ENCODE assay signal across 21 cellular contexts in the genomic region with DNA sequence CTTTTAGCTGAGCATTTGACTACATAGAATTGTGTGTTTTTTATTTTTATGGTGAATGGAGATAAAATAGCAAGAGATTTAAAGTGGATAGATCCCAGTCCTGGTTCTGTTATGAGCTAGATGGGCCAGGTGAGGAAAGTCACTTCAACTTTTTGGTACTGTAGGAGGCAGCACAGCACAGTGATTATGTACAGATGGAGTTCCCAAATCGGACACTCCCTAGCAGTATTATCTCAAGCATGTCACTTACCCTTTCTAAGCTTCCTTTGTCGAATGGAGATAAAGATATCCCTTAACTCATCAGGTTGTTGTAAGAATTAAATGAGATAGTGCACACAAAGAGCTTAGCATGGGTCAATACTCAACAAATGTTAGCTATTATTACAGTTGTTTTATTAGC. TPM values are rescaled to one million over a fixed set of nuclear protein-coding genes. Genes with fewer than 3 reads are reported as not detected.
A peak's percentile ranks its signal among the peaks of the same experiment; 100 is the strongest.
DNase-seq lines count a peak whose midpoint lies in the region; ATAC-seq, FAIRE-seq and TF ChIP-seq lines count a peak whose summit lies in the region.
"Had no signal": no experiment of that assay in that cellular context is flagged by ENCODE, and none has a peak within 500 bp of the region (broad histone marks: within the 10 kb centered on the region; RNA-seq: fewer than 3 reads in every experiment).

No MANE protein-coding gene starts in this region.

- TF ChIP-seq POLR2A in HepG2 (IDR thresholded peaks at IDR 0.05; ENCODE audit: insufficient read depth in 1 of 2, low read depth in 2 of 2, low read length in 2 of 2) (no peak), K562 (conservative IDR thresholded peaks at IDR 0.05) (no peak)

- TF ChIP-seq EP300 in HepG2 (IDR thresholded peaks at IDR 0.05; ENCODE audit: low read depth in 2 of 2, low read length in 2 of 2): no peak
- no peak for TF ChIP-seq EP300 in HepG2 (CRISPR knock-in tag; IDR thresholded peaks at IDR 0.05; ENCODE audit: borderline replicate concordance)
- no peak for TF ChIP-seq EP300 in K562 (IDR thresholded peaks at IDR 0.05; ENCODE audit: low read length)

- TF ChIP-seq RAD21 in liver (IDR thresholded peaks at IDR 0.05): peak; percentile 15 to 40
- TF ChIP-seq RAD21 in HepG2 (CRISPR knock-in tag; IDR thresholded peaks at IDR 0.05): no peak
- peak; percentile 48 to 63 for TF ChIP-seq RAD21 in K562 (CRISPR knock-in tag; conservative IDR thresholded peaks at IDR 0.05 in 1 of 2, IDR thresholded peaks at IDR 0.05 in 1 of 2)

- intact Hi-C loops in HepG2 (cut with micrococcal nuclease; ENCODE audit: unreplicated experiment): no loop called here
- intact Hi-C loops in K562 (cut with micrococcal nuclease): loop anchor here (1.0 kb wide), 1 partner anchor 59 kb away; no protein-coding TSS in a partner anchor
- intact Hi-C loops in Right ventricle myocardium superior (cut with DNase I): no loop called here

- H3K9ac ChIP-seq in liver (ENCODE audit: low read depth in 1 of 2, low read length in 2 of 2): no peak overlapping the region
- H3K9ac ChIP-seq in HepG2 (ENCODE audit: insufficient read depth, low read depth, low read length): no peak overlapping the region
- H3K9ac ChIP-seq in K562 (ENCODE audit: insufficient read depth in 1 of 2, low read depth in 2 of 2, low read length in 2 of 2): no peak overlapping the region

- H3K27me3 ChIP-seq in liver (ENCODE audit: control insufficient read depth in 4 of 4, insufficient read depth in 4 of 4, low read length in 3 of 4) (no peaks in the 10 kb centered on the region), HepG2 (ENCODE audit: control insufficient read depth in 1 of 2, insufficient read depth in 2 of 2, low read length in 2 of 2) (peaks cover 2 to 16% of the 10 kb centered on the region in 2 experiments; a peak in 4 of 5 replicates), K562 (ENCODE audit: control insufficient read depth in 2 of 2, insufficient read depth in 2 of 2, low read length in 2 of 2) (no peaks in the 10 kb centered on the region)

- no peak overlapping the region for H3K4me3 ChIP-seq in liver (ENCODE audit: low read depth in 1 of 3, low read length in 3 of 3)
- H3K4me3 ChIP-seq in HepG2 (replicated peaks in 1 of 3; ENCODE audit: insufficient read depth in 1 of 3, low read depth in 2 of 3, low read length in 3 of 3): no peak overlapping the region
- no peak overlapping the region for H3K4me3 ChIP-seq in K562

- ATAC-seq in HepG2 (no peak), K562 (peak; percentile 58), Right ventricle myocardium superior (ENCODE audit: poor library complexity) (no peak)

- H3K27ac ChIP-seq in liver (ENCODE audit: low read depth in 1 of 2, low read length in 2 of 2) (no peak overlapping the region), HepG2 (ENCODE audit: extremely low read length, insufficient read depth, low read length) (no peak overlapping the region), K562 (ENCODE audit: extremely low read depth, low read depth, low read length) (no peak overlapping the region)

- POLR2A ChIA-PET in HepG2 (lab: Yijun Ruan, JAX) (no interaction called here), K562 (lab: Yijun Ruan, JAX) (interaction anchor here (1.0 to 1.4 kb wide), 2 partner anchors 16 to 25 kb away, joined by 3 to 4 read pairs; no protein-coding TSS in a partner anchor)

- H4K20me1 ChIP-seq in HepG2 (ENCODE audit: insufficient read depth, low read length): no peaks in the 10 kb centered on the region
- 0 out of 2 replicates have a peak, but pooled peaks cover 3% of the 10 kb centered on the region for H4K20me1 ChIP-seq in K562 (replicated peaks; ENCODE audit: control insufficient read depth, insufficient read depth, low read length)

- peaks cover 0 to 9% (median 3%) of the 10 kb centered on the region in 4 donors for H3K4me1 ChIP-seq in liver (ENCODE audit: control insufficient read depth in 4 of 4, insufficient read depth in 4 of 4, low read length in 3 of 4)
- H3K4me1 ChIP-seq in HepG2 (ENCODE audit: insufficient read depth, low read length): peaks cover under 1% of the 10 kb centered on the region; the same call in 1 of the 2 replicates
- H3K4me1 ChIP-seq in K562 (replicated peaks in 1 of 2; ENCODE audit: control insufficient read depth in 2 of 2, insufficient read depth in 2 of 2, low read length in 2 of 2): peaks cover 10 to 20% of the 10 kb centered on the region in 2 experiments; a peak in 4 of 5 replicates

- no peak overlapping the region for H3K27ac Mint-ChIP-seq in nephron progenitor cell
- H3K27ac Mint-ChIP-seq: CD4-positive, alpha-beta T cell; HFFc6 had no signal

- no peak for FAIRE-seq in HepG2 (lab: Jason Lieb, UNC)
- no peak for FAIRE-seq in K562 (lab: Jason Lieb, UNC)
- FAIRE-seq: A204.1, GM12891 had no signal

- no peaks in the 10 kb centered on the region for H3K79me2 ChIP-seq in HepG2 (ENCODE audit: insufficient read depth, low read length)
- peaks cover 42% of the 10 kb centered on the region for H3K79me2 ChIP-seq in K562 (ENCODE audit: control insufficient read depth, insufficient read depth, low read length)

- no peak overlapping the region for H3K4me3 Mint-ChIP-seq in nephron progenitor cell
- H3K4me3 Mint-ChIP-seq: CD4-positive, alpha-beta T cell; HFFc6 had no signal

- peaks cover 4% of the 10 kb centered on the region for H3K9me3 Mint-ChIP-seq in nephron progenitor cell
- H3K9me3 Mint-ChIP-seq: CD4-positive, alpha-beta T cell; HFFc6 had no signal

- no TSS peak for BruUV-seq in HepG2 (replicated peaks; lab: Mats Ljungman, UMichigan)
- no TSS peak for BruUV-seq in K562 (replicated peaks; lab: Mats Ljungman, UMichigan)

- TF ChIP-seq CTCF in liver (IDR thresholded peaks at IDR 0.05; ENCODE audit: low read depth, low read length, missing input control) (peak; percentile 1), HepG2 (CRISPR knock-in tag; IDR thresholded peaks at IDR 0.05) (no peak), K562 (IDR thresholded peaks at IDR 0.05 in 2 of 3, conservative IDR thresholded peaks at IDR 0.05 in 1 of 3; ENCODE audit: insufficient read depth in 2 of 3, low read depth in 1 of 3, low read length in 3 of 3) (peak; percentile 30 to 48 (median 34); a peak in 5 of 6 replicates), nephron progenitor cell (IDR thresholded peaks at IDR 0.05) (no peak)

- 66% methylated on average over 2 of the region's 2 CpGs for WGBS in liver
- 11% methylated on average over 2 of the region's 2 CpGs for WGBS in HepG2 (ENCODE audit: low lambda C conversion rate)
- 0% methylated on average over 2 of the region's 2 CpGs for WGBS in K562 (ENCODE audit: insufficient coverage, low coverage, missing lambda C conversion rate)

- H2AFZ ChIP-seq in HepG2 (ENCODE audit: low read length): no peak overlapping the region
- no peak overlapping the region for H2AFZ ChIP-seq in K562 (ENCODE audit: low read depth, low read length)

- no peaks in the 10 kb centered on the region for H3K9me3 ChIP-seq in liver (ENCODE audit: control insufficient read depth in 4 of 4, low read length in 3 of 4)
- H3K9me3 ChIP-seq in HepG2 (ENCODE audit: low read length): no peaks in the 10 kb centered on the region
- H3K9me3 ChIP-seq in K562 (replicated peaks; ENCODE audit: control insufficient read depth, insufficient read depth, low read depth, low read length): no peaks in the 10 kb centered on the region
- H3K9me3 ChIP-seq: Caco-2 had no signal

- H3K9me1 ChIP-seq in K562 (ENCODE audit: control insufficient read depth, insufficient read depth, low read length): no peaks in the 10 kb centered on the region

- no peak overlapping the region for H3K4me2 ChIP-seq in HepG2 (ENCODE audit: low read depth, low read length)
- H3K4me2 ChIP-seq in K562 (ENCODE audit: insufficient read depth, low read length): no peak overlapping the region

- CTCF ChIA-PET in HepG2 (lab: Yijun Ruan, JAX; ENCODE audit: low intra/inter-chr PET ratio, low total read pairs) (no interaction called here), K562 (lab: Yijun Ruan, JAX; ENCODE audit: low intra/inter-chr PET ratio) (interaction anchor here (1.4 kb wide), 1 partner anchor 59 kb away, joined by 9 read pairs; no protein-coding TSS in a partner anchor)

- H3K27me3 Mint-ChIP-seq in nephron progenitor cell (ENCODE audit: low read depth, poor library complexity): peaks cover 30% of the 10 kb centered on the region

- H3K36me3 Mint-ChIP-seq in nephron progenitor cell (ENCODE audit: low read depth): no peaks in the 10 kb centered on the region

- DNase-seq in HepG2 (ENCODE audit: low spot score) (no peak), OCI-M1 (lab: John Stamatoyannopoulos, UW) (peak; percentile 11), K562 (ENCODE audit: extremely low read depth in 1 of 4, low spot score in 3 of 4) (peak in 2 of 4 experiments; percentile 30 to 56), Right ventricle myocardium superior (no peak), NCI-H69 (lab: John Stamatoyannopoulos, UW) (no peak), nephron progenitor cell (no peak)
- no peak for DNase-seq in activated CD4-positive, alpha-beta T cell treated with anti-CD3 and anti-CD28 coated beads, Interleukin-2, amount 50 U/mL, for 1 hour
- DNase-seq: Caco-2; CD4-positive, alpha-beta T cell; DMS153; GDM1; HFFc6; NCI-H1048; NCI-H1436; NCI-H1930; NCI-H345; NCI-H524 treated with DMSO at 0.1 percent for 48 hours; SHP77 treated with DMSO at 0.1 percent for 48 hours had no signal

- H3K36me3 ChIP-seq in liver (ENCODE audit: control insufficient read depth in 4 of 4, insufficient read depth in 3 of 4, low read depth in 1 of 4, low read length in 3 of 4): no peaks in the 10 kb centered on the region
- no peaks in the 10 kb centered on the region for H3K36me3 ChIP-seq in HepG2 (replicated peaks in 1 of 2; ENCODE audit: control insufficient read depth in 1 of 2, insufficient read depth in 2 of 2, low read length in 2 of 2)
- peaks cover 3% of the 10 kb centered on the region; the same call in 1 of the 3 replicates for H3K36me3 ChIP-seq in K562 (ENCODE audit: control insufficient read depth, insufficient read depth, low read length)

- in situ Hi-C loops in HepG2 (cut with HindIII; ENCODE audit: extremely low pct_ligation_motif_present, low pct_unique_long_range_greater_than_20kb) (no loop called here), K562 (cut with MboI) (no loop called here)

- H3K4me1 Mint-ChIP-seq in nephron progenitor cell: peaks cover 32% of the 10 kb centered on the region

RNA-seq across cellular contexts. Expression of a gene that starts 5.3 kb away (rescaled TPM):
- total RNA-seq in liver (1 to 10 TPM in 1 of 2 donors, under 1 TPM in 1; 0.47 to 6.1 TPM), HepG2 (2016; rRNA removed; fragmentation: Illumina TruSeq; extraction: Trizol) (0.02 and 0.15 TPM in 2 replicates), K562 (2014; rRNA removed) (4.2 TPM in 2 replicates), K562 (2014; rRNA removed; fragmentation: Illumina TruSeq; extraction: Trizol) (6.1 and 7.3 TPM in 2 replicates), K562 (2015; rRNA removed; fragmentation: Illumina TruSeq; extraction: Trizol) (5.6 and 5.7 TPM in 2 replicates), K562 (2021) (6.8 and 8.5 TPM in 2 replicates), Right ventricle myocardium superior (2.5 TPM)
- polyA plus RNA-seq in liver (1 to 10 TPM in 1 of 2 donors, under 1 TPM in 1; 0.65 to 2.3 TPM), HepG2 (2011; rRNA removed) (under 0.01 TPM in 1 of 2 replicates, not detected in the other), K562 (2011; rRNA removed) (4.8 and 6.2 TPM in 2 replicates), K562 (2014; fragmentation: Illumina TruSeq; extraction: Trizol) (1.8 and 2.0 TPM in 2 replicates), K562 (2014; fragmentation: Nextera tagmentation; extraction: Ambion mirVana) (1 to 10 TPM; 1.3 to 4.8 TPM), K562 (2014; rRNA removed) (2.4 and 2.6 TPM in 2 replicates)
- total RNA-seq in HepG2 (2016; cell fraction: cytosol; rRNA removed; fragmentation: Illumina TruSeq; extraction: Trizol; ENCODE audit: low read depth): not detected in 2 replicates
- 0.04 TPM in 1 of 2 replicates, not detected in the other for total RNA-seq in HepG2 (2016; cell fraction: insoluble cytoplasmic fraction; rRNA removed; fragmentation: Illumina TruSeq; extraction: Trizol)
- not detected in 2 replicates for total RNA-seq in HepG2 (2016; cell fraction: membrane; rRNA removed; fragmentation: Illumina TruSeq; extraction: Trizol)
- not detected in 2 replicates for total RNA-seq in HepG2 (2016; cell fraction: nucleus; rRNA removed; fragmentation: Illumina TruSeq; extraction: Trizol)
- 0.01 TPM in 2 replicates for polyA plus RNA-seq in HepG2 (2011; cell fraction: cytosol; rRNA removed)
- polyA plus RNA-seq in HepG2 (2011; cell fraction: nucleus; rRNA removed): 0.02 and 0.05 TPM in 2 replicates
- 0.01 TPM in 1 of 2 replicates, not detected in the other for polyA plus RNA-seq in HepG2 (2012)
- not detected in 2 replicates for polyA plus RNA-seq in HepG2 (2016; cell fraction: cytosol; fragmentation: Illumina TruSeq; extraction: Trizol; ENCODE audit: low read depth)
- not detected in 2 replicates for polyA plus RNA-seq in HepG2 (2016; cell fraction: insoluble cytoplasmic fraction; fragmentation: Illumina TruSeq; extraction: Trizol; ENCODE audit: low read depth)
- not detected in 2 replicates for polyA plus RNA-seq in HepG2 (2016; cell fraction: membrane; fragmentation: Illumina TruSeq; extraction: Trizol; ENCODE audit: low read depth)
- not detected in 2 replicates for polyA plus RNA-seq in HepG2 (2016; cell fraction: nucleus; fragmentation: Illumina TruSeq; extraction: Trizol; ENCODE audit: insufficient read depth, low read depth)
- polyA minus RNA-seq in HepG2 (2011; rRNA and poly(A)+ RNA removed; ENCODE audit: low replicate concordance): 4.4 TPM in 1 of 2 replicates, not detected in the other
- not detected in 2 replicates for polyA minus RNA-seq in HepG2 (2011; cell fraction: cytosol; rRNA and poly(A)+ RNA removed)
- polyA minus RNA-seq in HepG2 (2011; cell fraction: nucleus; rRNA and poly(A)+ RNA removed): 0.12 TPM in 1 of 2 replicates, not detected in the other
- total RNA-seq in K562 (2011; cell fraction: chromatin; rRNA removed; ENCODE audit: low replicate concordance): 3.2 and 15.6 TPM in 2 replicates
- 2.0 and 4.3 TPM in 2 replicates for total RNA-seq in K562 (2011; cell fraction: nucleolus; rRNA removed)
- 5.7 and 8.6 TPM in 2 replicates for total RNA-seq in K562 (2011; cell fraction: nucleoplasm; rRNA removed)
- 1.4 and 2.8 TPM in 2 replicates for polyA plus RNA-seq in K562 (2011; cell fraction: cytosol; rRNA removed)
- polyA plus RNA-seq in K562 (2011; cell fraction: nucleus; rRNA removed): 3.5 and 6.0 TPM in 2 replicates
- 0.48 and 0.76 TPM in 2 replicates for polyA plus RNA-seq in K562 (2012)
- polyA minus RNA-seq in K562 (2011; rRNA and poly(A)+ RNA removed): 16.7 and 23.8 TPM in 2 replicates
- polyA minus RNA-seq in K562 (2011; cell fraction: cytosol; rRNA and poly(A)+ RNA removed): 6.1 and 6.3 TPM in 2 replicates
- polyA minus RNA-seq in K562 (2011; cell fraction: nucleus; rRNA and poly(A)+ RNA removed): 4.2 and 12.2 TPM in 2 replicates

Comparison
In these comparisons a context has a peak if more than half of its experiments do, and no peak if none do; other contexts are left out.
1. CTCF ChIP-seq: peak in liver (single experiment) and K562 (3 of 3); none in HepG2 (single experiment) and nephron progenitor cell (single experiment).